Comparison of ENCODE assay signal across 8 cellular contexts in the genomic region with DNA sequence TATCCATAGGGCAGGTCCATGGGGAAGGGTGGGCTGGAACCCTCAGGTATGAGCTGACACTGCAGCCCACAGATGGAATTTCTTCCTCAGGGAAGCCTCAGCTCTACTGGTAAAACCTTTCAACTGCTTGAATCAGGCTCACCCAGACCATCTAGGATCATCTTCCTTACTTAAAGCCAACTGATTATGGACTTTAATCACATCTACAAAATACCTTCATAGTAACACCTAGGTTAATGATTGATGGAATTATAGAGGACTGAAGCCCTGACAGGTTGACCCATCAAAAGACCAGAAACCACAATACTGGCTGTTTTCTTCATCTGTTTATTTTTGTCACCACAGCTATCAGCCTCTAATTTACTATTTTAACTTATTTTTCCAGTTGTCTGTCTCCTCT.
"Had no signal": no experiment of that assay in that cellular context is flagged by ENCODE, and none has a peak within 500 bp of the region (broad histone marks: within the 10 kb centered on the region; RNA-seq: fewer than 3 reads in every experiment).

No MANE protein-coding gene starts in this region.

- H3K4me3 Mint-ChIP-seq: GM23338, H9, HFFc6 had no signal

- H3K27ac Mint-ChIP-seq: GM23338, H9, HFFc6 had no signal

- DNase-seq: GM23248, GOT3, H7, H9, HCEC 1CT, HFFc6 had no signal

- ATAC-seq: GM23338, HCT116 had no signal

- H3K9me3 Mint-ChIP-seq: GM23338, H9, HFFc6 had no signal

- H3K4me1 Mint-ChIP-seq: GM23338 had no signal
